In the genomic region with DNA sequence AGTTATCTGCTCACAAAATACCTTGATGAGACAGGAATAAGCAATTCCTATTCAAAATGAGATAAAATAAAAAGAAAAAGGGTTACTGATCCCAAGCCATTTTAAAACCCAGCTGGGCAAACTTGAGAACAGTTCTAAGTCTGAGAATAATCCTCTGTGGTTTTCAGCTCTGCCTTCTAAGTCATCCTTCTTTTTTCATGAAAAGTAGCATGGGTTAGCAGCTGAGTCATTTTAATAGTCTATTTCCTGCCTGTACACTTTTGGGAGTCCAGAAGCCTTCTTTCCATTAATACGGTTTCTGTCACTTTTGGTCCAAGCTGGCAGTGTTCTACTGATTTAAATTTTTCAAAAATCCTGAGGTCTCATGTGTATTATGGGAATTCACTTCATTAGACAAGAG, we compare ENCODE assay signal across 17 cellular contexts.
A peak's percentile ranks its signal among the peaks of the same experiment; 100 is the strongest.
DNase-seq lines count a peak whose midpoint lies in the region; ATAC-seq and TF ChIP-seq lines count a peak whose summit lies in the region.
"Had no signal": no experiment of that assay in that cellular context is flagged by ENCODE, and none has a peak within 500 bp of the region (broad histone marks: within the 10 kb centered on the region; RNA-seq: fewer than 3 reads in every experiment).

No MANE protein-coding gene starts in this region.

- ATAC-seq in HG02981 (IDR thresholded peaks at IDR 0.05; ENCODE audit: unreplicated experiment) (no peak), HG03175 (IDR thresholded peaks at IDR 0.05; ENCODE audit: unreplicated experiment) (no peak)
- ATAC-seq: stimulated activated naive B cell treated with anti-CD40 and anti-IgM and Interleukin-4, amounts not matched to agents 10 μg/mL and 1 μg/mL and 100 μg/mL, for 72 hours had no signal

- TF ChIP-seq CTCF in AG10803 (conservative IDR thresholded peaks at IDR 0.05; ENCODE audit: low read length) (no peak), astrocyte of the spinal cord (IDR thresholded peaks at IDR 0.05; ENCODE audit: low read depth, low read length) (no peak)

- DNase-seq in AG10803 (ENCODE audit: low read depth) (peak; percentile 65), M059J (ENCODE audit: low read depth) (peak; percentile 73), astrocyte of the spinal cord (ENCODE audit: low read depth, low spot score) (peak; percentile 78), kidney tubule cell (ENCODE audit: low spot score) (peak; percentile 61), NCI-H774 (lab: John Stamatoyannopoulos, UW) (no peak), T-helper 2 cell (no peak)
- DNase-seq: activated CD4-positive, alpha-beta memory T cell treated with anti-CD3 and anti-CD28 coated beads, Interleukin-2, amount 10 ng/mL, durations not matched to agents 7 days and 5 days; anterior cingulate cortex; BE2C; DMS153; MG63; stimulated activated naive B cell treated with anti-CD40 and anti-IgM and Interleukin-4, amounts not matched to agents 10 μg/mL and 1 μg/mL and 100 μg/mL, for 72 hours had no signal

- no peak overlapping the region for H3K4me3 ChIP-seq in AG10803 (ENCODE audit: low read length)
- no peak overlapping the region for H3K4me3 ChIP-seq in astrocyte of the spinal cord (ENCODE audit: low read depth, low read length)
- H3K4me3 ChIP-seq: lung, MG63, neural progenitor cell, SJCRH30 had no signal

- in situ Hi-C loops in astrocyte of the spinal cord (cut with HindIII; ENCODE audit: low sequenced_read_pairs): no loop called here

Comparison
In these comparisons a context has a peak if more than half of its experiments do, and no peak if none do; other contexts are left out.
1. DNase-seq: peak in AG10803 (single experiment), M059J (single experiment), astrocyte of the spinal cord (single experiment) and kidney tubule cell (single experiment); none in NCI-H774 (single experiment) and T-helper 2 cell (0 of 5).